9 cellular contexts compared by ENCODE assay signal in the genomic region with DNA sequence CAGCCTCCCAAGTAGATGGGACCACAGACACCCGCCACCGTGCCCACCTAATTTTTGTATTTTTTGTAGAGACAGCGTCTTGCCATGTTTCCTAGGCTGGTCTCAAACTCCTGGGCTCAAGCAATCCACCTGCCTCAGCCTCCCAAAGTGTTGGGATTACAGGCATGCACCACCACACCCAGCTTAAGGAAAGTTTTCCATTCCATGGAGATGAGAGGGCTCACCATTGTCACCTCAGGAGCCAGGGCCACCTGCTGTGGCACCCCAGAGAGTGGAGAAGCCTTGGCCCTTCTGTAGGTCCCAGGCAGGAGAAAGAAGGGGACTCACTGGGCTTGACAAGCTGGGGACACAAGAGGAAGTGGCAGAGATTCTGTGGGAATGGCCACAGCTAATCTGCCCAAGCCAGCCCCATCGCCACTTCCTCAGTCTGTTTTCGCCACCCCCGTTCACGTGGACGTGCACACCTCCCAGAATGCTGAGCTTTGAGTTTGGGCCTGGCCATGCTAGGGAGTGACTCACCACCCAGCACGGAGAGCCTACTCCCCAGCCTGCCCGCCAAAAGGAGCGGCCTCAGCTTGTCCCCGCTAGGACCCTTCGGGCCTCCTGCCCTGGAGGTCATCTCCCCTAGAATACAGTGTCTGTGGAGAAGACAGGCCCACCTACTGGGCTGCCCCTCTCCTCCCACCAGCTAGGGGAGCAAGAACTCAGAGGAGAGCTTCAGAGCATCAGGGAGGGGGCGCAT. TPM values are rescaled to one million over a fixed set of nuclear protein-coding genes. Genes with fewer than 3 reads are reported as not detected.
DNase-seq lines count a peak whose midpoint lies in the region; ATAC-seq lines count a peak whose summit lies in the region.
"Had no signal": no experiment of that assay in that cellular context is flagged by ENCODE, and none has a peak within 500 bp of the region (broad histone marks: within the 10 kb centered on the region; RNA-seq: fewer than 3 reads in every experiment).

No MANE protein-coding gene starts in this region.

- DNase-seq in activated CD4-positive, alpha-beta T cell treated with anti-CD3 and anti-CD28 coated beads, Interleukin-2, amount 10 ng/mL, durations not matched to agents 7 days and 5 days = no peak
- DNase-seq in activated CD4-positive, alpha-beta T cell treated with anti-CD3 and anti-CD28 coated beads, Interleukin-2, amount 50 U/mL, for 4 hours = no peak
- peak in 52 of 58 donors; percentile 8 to 85 (median 47) for DNase-seq in anterior cingulate cortex (lab: John Stamatoyannopoulos, UW)
- peak; percentile 76 for DNase-seq in kidney tubule cell (ENCODE audit: low spot score)
- peak in 47 of 49 donors; percentile 11 to 79 (median 46) for DNase-seq in substantia nigra (lab: John Stamatoyannopoulos, UW)
- DNase-seq in HuH-7.5 (ENCODE audit: low spot score) = no peak
- no peak for DNase-seq in COLO668 (lab: John Stamatoyannopoulos, UW; ENCODE audit: unreplicated experiment)
- DNase-seq: naive B cell had no signal

- POLR2A ChIA-PET in activated CD4-positive, alpha-beta T cell treated with anti-CD3 and anti-CD28 coated beads, Interleukin-2, amount 10 ng/mL, durations not matched to agents 7 days and 5 days (lab: Charles Lee) = interaction anchor here (1.1 kb wide), 1 partner anchor 17 kb away, joined by 3 read pairs; a partner anchor contains a TSS

- CTCF ChIA-PET in activated CD4-positive, alpha-beta T cell treated with anti-CD3 and anti-CD28 coated beads, Interleukin-2, amount 10 ng/mL, durations not matched to agents 7 days and 5 days (lab: Charles Lee) = interaction anchor here (0.6 to 1.5 kb wide), 2 partner anchors 15 to 387 kb away, joined by 4 to 6 read pairs; no protein-coding TSS in a partner anchor

- H3K9me3 Mint-ChIP-seq in activated CD4-positive, alpha-beta T cell treated with anti-CD3 and anti-CD28 coated beads, Interleukin-2, amount 10 ng/mL, durations not matched to agents 7 days and 5 days = no peaks in the 10 kb centered on the region
- H3K9me3 Mint-ChIP-seq: naive B cell had no signal

- peak overlapping the region; percentile 23 for H3K4me3 Mint-ChIP-seq in activated CD4-positive, alpha-beta T cell treated with anti-CD3 and anti-CD28 coated beads, Interleukin-2, amount 10 ng/mL, durations not matched to agents 7 days and 5 days

- no peak for ATAC-seq in HG03095 (IDR thresholded peaks at IDR 0.05; ENCODE audit: unreplicated experiment)

- peak overlapping the region; percentile 77 for H3K27ac Mint-ChIP-seq in activated CD4-positive, alpha-beta T cell treated with anti-CD3 and anti-CD28 coated beads, Interleukin-2, amount 10 ng/mL, durations not matched to agents 7 days and 5 days

- peaks cover 8% of the 10 kb centered on the region for H3K36me3 Mint-ChIP-seq in activated CD4-positive, alpha-beta T cell treated with anti-CD3 and anti-CD28 coated beads, Interleukin-2, amount 10 ng/mL, durations not matched to agents 7 days and 5 days (ENCODE audit: low read depth)
- H3K36me3 Mint-ChIP-seq: naive B cell had no signal

- peaks cover 73% of the 10 kb centered on the region for H3K4me1 Mint-ChIP-seq in activated CD4-positive, alpha-beta T cell treated with anti-CD3 and anti-CD28 coated beads, Interleukin-2, amount 10 ng/mL, durations not matched to agents 7 days and 5 days

- peak overlapping the region; percentile 30 for H3K27ac ChIP-seq in substantia nigra (ENCODE audit: low read depth, low read length, poor library complexity, severe bottlenecking)

- H3K27me3 Mint-ChIP-seq in activated CD4-positive, alpha-beta T cell treated with anti-CD3 and anti-CD28 coated beads, Interleukin-2, amount 10 ng/mL, durations not matched to agents 7 days and 5 days = no peaks in the 10 kb centered on the region
- H3K27me3 Mint-ChIP-seq: naive B cell had no signal

RNA-seq across cellular contexts. Expression of a gene that starts 4.8 kb away (rescaled TPM):
- 10 to 100 TPM; 20.2 to 20.6 TPM for total RNA-seq in activated CD4-positive, alpha-beta T cell treated with anti-CD3 and anti-CD28 coated beads, Interleukin-2, amount 10 ng/mL, durations not matched to agents 7 days and 5 days

RNA-seq across cellular contexts. Expression of a gene that starts 16.9 kb away (rescaled TPM):
- 10 to 100 TPM; 53.0 to 55.1 TPM for total RNA-seq in activated CD4-positive, alpha-beta T cell treated with anti-CD3 and anti-CD28 coated beads, Interleukin-2, amount 10 ng/mL, durations not matched to agents 7 days and 5 days

Comparison
In these comparisons a context has a peak if more than half of its experiments do, and no peak if none do; other contexts are left out.
1. DNase-seq: peak in anterior cingulate cortex (52 of 58), kidney tubule cell (single experiment) and substantia nigra (47 of 49); none in activated CD4-positive, alpha-beta T cell treated with anti-CD3 and anti-CD28 coated beads, Interleukin-2, amount 10 ng/mL, durations not matched to agents 7 days and 5 days (single experiment), activated CD4-positive, alpha-beta T cell treated with anti-CD3 and anti-CD28 coated beads, Interleukin-2, amount 50 U/mL, for 4 hours (0 of 2), HuH-7.5 (single experiment) and COLO668 (single experiment).